20 cellular contexts compared by ENCODE assay signal in the genomic region with DNA sequence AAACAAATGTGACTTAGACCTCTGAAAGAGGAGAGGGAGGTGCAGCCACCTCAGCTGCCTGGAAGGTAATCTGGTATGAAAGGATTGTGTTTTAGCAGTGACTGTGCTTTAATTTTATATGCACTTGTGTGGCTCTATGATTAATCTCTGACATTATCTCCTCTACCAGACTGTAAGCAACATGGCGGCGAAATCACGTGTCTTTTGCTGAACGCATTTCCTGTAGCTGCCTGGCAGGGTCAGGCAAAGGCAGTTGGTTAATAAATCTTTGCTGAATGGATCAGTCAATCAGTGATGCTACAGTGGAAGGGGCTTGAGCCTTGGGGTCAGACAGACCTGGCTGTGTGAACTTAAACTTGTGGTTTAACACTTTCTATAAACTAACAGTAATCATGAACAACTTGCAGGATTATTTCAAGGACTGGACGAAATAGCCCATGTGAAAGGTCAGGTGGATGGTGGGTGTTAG.
DNase-seq lines count a peak whose midpoint lies in the region; ATAC-seq, FAIRE-seq and TF ChIP-seq lines count a peak whose summit lies in the region.
"Had no signal": no experiment of that assay in that cellular context is flagged by ENCODE, and none has a peak within 500 bp of the region (broad histone marks: within the 10 kb centered on the region; RNA-seq: fewer than 3 reads in every experiment).

No MANE protein-coding gene starts in this region.

- TF ChIP-seq CTCF in HFFc6 (IDR thresholded peaks at IDR 0.05) (no peak), astrocyte (IDR thresholded peaks at IDR 0.05; ENCODE audit: insufficient read depth, low read depth, low read length) (no peak)

- H3K27ac Mint-ChIP-seq in HFFc6 (peak overlapping the region; percentile 95), astrocyte (ENCODE audit: unreplicated experiment) (no peak overlapping the region)
- H3K27ac Mint-ChIP-seq: activated naive CD8-positive, alpha-beta T cell treated with anti-CD3 and anti-CD28 coated beads, Interleukin-2, amount 10 ng/mL, durations not matched to agents 7 days and 5 days; activated T-helper 1 cell treated with anti-CD3 and anti-CD28 coated beads, Interleukin-12 subunit alpha, Interleukin-12 subunit beta, Interleukin-2, Interleukin-4 antibody, amounts not matched to agents 30 ng/mL and 10 ng/mL and 1 ng/mL, durations not matched to agents 14 hours and 24 hours and 36 hours; type B pancreatic cell had no signal

- no peak for ATAC-seq in GM21381 (IDR thresholded peaks at IDR 0.05; ENCODE audit: unreplicated experiment)
- ATAC-seq in HG02798 (IDR thresholded peaks at IDR 0.05; ENCODE audit: poor library complexity, unreplicated experiment), result no peak
- no peak for ATAC-seq in GM19395 (IDR thresholded peaks at IDR 0.05; ENCODE audit: unreplicated experiment)
- ATAC-seq: left lobe of liver, Panc1 had no signal

- H3K4me1 Mint-ChIP-seq in HFFc6 (ENCODE audit: low read depth), result peaks cover 48% of the 10 kb centered on the region
- H3K4me1 Mint-ChIP-seq in astrocyte (ENCODE audit: low read depth, unreplicated experiment), result peaks cover 26% of the 10 kb centered on the region
- H3K4me1 Mint-ChIP-seq: activated naive CD8-positive, alpha-beta T cell treated with anti-CD3 and anti-CD28 coated beads, Interleukin-2, amount 10 ng/mL, durations not matched to agents 7 days and 5 days had no signal

- peak overlapping the region; percentile 12 for H2AFZ ChIP-seq in astrocyte (ENCODE audit: low read depth, low read length)

- DNase-seq in EL (peak; percentile 13), HFFc6 (peak; percentile 35), astrocyte (ENCODE audit: low read depth) (peak; percentile 33), mesenteric fat pad (ENCODE audit: low spot score) (peak; percentile 45)
- DNase-seq: activated naive CD8-positive, alpha-beta T cell treated with anti-CD3 and anti-CD28 coated beads, Interleukin-2, amount 10 ng/mL, durations not matched to agents 7 days and 5 days; AML-193; DND-41; midbrain; NCI-H187 treated with DMSO at 0.1 percent for 48 hours; NCI-H2227 treated with DMSO at 0.1 percent for 48 hours; stimulated activated CD4-positive, alpha-beta T cell treated with anti-CD3 and anti-CD28 coated beads, Interleukin-4, amount 100 ng/mL, for 24 hours had no signal

- no peak overlapping the region for H3K4me3 ChIP-seq in astrocyte (ENCODE audit: insufficient read depth, low read depth, low read length)

- no peak overlapping the region for H3K4me2 ChIP-seq in astrocyte (ENCODE audit: low read length)

- H3K4me3 Mint-ChIP-seq in HFFc6 (no peak overlapping the region), astrocyte (ENCODE audit: unreplicated experiment) (no peak overlapping the region)
- H3K4me3 Mint-ChIP-seq: activated naive CD8-positive, alpha-beta T cell treated with anti-CD3 and anti-CD28 coated beads, Interleukin-2, amount 10 ng/mL, durations not matched to agents 7 days and 5 days; activated T-helper 1 cell treated with anti-CD3 and anti-CD28 coated beads, Interleukin-12 subunit alpha, Interleukin-12 subunit beta, Interleukin-2, Interleukin-4 antibody, amounts not matched to agents 30 ng/mL and 10 ng/mL and 1 ng/mL, durations not matched to agents 14 hours and 24 hours and 36 hours; brain; type B pancreatic cell had no signal

- H4K20me1 ChIP-seq in astrocyte (ENCODE audit: insufficient read depth, low read length), result no peaks in the 10 kb centered on the region

- H3K27ac ChIP-seq in astrocyte (ENCODE audit: low read depth, low read length), result no peak overlapping the region

- peaks cover 23% of the 10 kb centered on the region for H3K4me1 ChIP-seq in astrocyte (ENCODE audit: insufficient read depth, low read length)

- H3K36me3 Mint-ChIP-seq in HFFc6 (ENCODE audit: low read depth), result no peaks in the 10 kb centered on the region
- no peaks in the 10 kb centered on the region for H3K36me3 Mint-ChIP-seq in astrocyte (ENCODE audit: low read depth, unreplicated experiment)
- H3K36me3 Mint-ChIP-seq: activated naive CD8-positive, alpha-beta T cell treated with anti-CD3 and anti-CD28 coated beads, Interleukin-2, amount 10 ng/mL, durations not matched to agents 7 days and 5 days; brain; type B pancreatic cell had no signal

- H3K27me3 ChIP-seq in astrocyte (ENCODE audit: insufficient read depth, low read length), result no peaks in the 10 kb centered on the region

- no peaks in the 10 kb centered on the region for H3K36me3 ChIP-seq in astrocyte (ENCODE audit: insufficient read depth, low read length)

- H3K9me3 Mint-ChIP-seq in HFFc6, result no peaks in the 10 kb centered on the region
- H3K9me3 Mint-ChIP-seq in astrocyte (ENCODE audit: unreplicated experiment), result no peaks in the 10 kb centered on the region
- H3K9me3 Mint-ChIP-seq: activated naive CD8-positive, alpha-beta T cell treated with anti-CD3 and anti-CD28 coated beads, Interleukin-2, amount 10 ng/mL, durations not matched to agents 7 days and 5 days; activated T-helper 1 cell treated with anti-CD3 and anti-CD28 coated beads, Interleukin-12 subunit alpha, Interleukin-12 subunit beta, Interleukin-2, Interleukin-4 antibody, amounts not matched to agents 30 ng/mL and 10 ng/mL and 1 ng/mL, durations not matched to agents 14 hours and 24 hours and 36 hours had no signal

- no peaks in the 10 kb centered on the region for H3K79me2 ChIP-seq in astrocyte (ENCODE audit: insufficient read depth, low read length)

- no peaks in the 10 kb centered on the region for H3K9me3 ChIP-seq in astrocyte (ENCODE audit: insufficient read depth, low read depth, low read length)

- peaks cover 6% of the 10 kb centered on the region for H3K27me3 Mint-ChIP-seq in HFFc6 (ENCODE audit: insufficient read depth)
- no peaks in the 10 kb centered on the region for H3K27me3 Mint-ChIP-seq in astrocyte (ENCODE audit: low read depth, unreplicated experiment)
- H3K27me3 Mint-ChIP-seq: type B pancreatic cell had no signal

- no peak overlapping the region for H3K9ac ChIP-seq in astrocyte (ENCODE audit: low read length)

- FAIRE-seq in astrocyte (lab: Jason Lieb, UNC), result no peak
- FAIRE-seq: colon had no signal
